Comparison of ENCODE assay signal across 1 cellular context in the genomic region with DNA sequence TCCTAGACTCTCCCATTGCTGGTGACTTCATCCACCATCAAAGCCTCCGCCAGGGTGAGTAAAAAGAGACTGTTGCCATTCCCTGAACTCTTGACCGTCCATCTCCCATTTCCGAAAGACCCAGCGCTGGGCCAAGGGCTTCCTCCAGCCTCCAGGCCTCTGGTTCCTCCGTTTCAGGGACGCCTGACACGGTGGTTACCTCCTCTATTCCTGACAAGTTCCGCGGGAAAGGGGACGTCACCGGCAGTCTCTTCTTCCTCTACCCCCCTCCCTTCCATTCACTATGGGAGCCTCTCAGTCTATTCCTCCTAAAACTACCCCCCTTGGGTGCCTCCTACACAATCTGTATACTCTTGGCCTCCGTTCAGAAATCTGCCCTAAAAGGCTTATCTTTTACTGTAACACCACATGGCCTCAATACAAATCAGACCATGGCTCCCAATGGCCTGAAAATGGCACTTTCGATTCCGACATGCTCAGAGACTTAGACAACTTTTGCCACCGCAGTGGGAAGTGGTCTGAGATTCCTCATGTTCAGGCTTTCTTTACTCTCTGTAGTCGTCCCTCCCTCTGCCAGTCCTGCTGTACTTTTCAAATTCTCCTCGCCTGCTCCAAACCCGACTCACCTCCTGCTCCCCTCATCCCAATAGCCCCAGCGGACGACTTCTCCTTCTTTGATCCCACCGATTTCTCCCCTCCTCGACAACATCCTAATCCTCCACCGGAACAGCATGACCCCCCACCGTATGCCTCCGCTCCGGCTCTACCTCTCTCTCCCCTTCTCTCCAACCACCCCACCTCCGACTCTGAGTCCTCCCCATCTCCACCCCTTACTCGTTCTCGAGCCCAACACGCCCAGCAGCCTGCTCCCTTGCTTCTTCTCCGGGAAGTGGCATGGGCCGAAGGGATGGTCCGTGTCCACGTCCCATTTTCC.
TF ChIP-seq lines count a peak whose summit lies in the region.

No MANE protein-coding gene starts in this region.

TF ChIP-seq in GM23338, 12 proteins besides CTCF, POLR2A, EP300 and RAD21 (continued from another document):
- TF ChIP-seq, protein P1, sequence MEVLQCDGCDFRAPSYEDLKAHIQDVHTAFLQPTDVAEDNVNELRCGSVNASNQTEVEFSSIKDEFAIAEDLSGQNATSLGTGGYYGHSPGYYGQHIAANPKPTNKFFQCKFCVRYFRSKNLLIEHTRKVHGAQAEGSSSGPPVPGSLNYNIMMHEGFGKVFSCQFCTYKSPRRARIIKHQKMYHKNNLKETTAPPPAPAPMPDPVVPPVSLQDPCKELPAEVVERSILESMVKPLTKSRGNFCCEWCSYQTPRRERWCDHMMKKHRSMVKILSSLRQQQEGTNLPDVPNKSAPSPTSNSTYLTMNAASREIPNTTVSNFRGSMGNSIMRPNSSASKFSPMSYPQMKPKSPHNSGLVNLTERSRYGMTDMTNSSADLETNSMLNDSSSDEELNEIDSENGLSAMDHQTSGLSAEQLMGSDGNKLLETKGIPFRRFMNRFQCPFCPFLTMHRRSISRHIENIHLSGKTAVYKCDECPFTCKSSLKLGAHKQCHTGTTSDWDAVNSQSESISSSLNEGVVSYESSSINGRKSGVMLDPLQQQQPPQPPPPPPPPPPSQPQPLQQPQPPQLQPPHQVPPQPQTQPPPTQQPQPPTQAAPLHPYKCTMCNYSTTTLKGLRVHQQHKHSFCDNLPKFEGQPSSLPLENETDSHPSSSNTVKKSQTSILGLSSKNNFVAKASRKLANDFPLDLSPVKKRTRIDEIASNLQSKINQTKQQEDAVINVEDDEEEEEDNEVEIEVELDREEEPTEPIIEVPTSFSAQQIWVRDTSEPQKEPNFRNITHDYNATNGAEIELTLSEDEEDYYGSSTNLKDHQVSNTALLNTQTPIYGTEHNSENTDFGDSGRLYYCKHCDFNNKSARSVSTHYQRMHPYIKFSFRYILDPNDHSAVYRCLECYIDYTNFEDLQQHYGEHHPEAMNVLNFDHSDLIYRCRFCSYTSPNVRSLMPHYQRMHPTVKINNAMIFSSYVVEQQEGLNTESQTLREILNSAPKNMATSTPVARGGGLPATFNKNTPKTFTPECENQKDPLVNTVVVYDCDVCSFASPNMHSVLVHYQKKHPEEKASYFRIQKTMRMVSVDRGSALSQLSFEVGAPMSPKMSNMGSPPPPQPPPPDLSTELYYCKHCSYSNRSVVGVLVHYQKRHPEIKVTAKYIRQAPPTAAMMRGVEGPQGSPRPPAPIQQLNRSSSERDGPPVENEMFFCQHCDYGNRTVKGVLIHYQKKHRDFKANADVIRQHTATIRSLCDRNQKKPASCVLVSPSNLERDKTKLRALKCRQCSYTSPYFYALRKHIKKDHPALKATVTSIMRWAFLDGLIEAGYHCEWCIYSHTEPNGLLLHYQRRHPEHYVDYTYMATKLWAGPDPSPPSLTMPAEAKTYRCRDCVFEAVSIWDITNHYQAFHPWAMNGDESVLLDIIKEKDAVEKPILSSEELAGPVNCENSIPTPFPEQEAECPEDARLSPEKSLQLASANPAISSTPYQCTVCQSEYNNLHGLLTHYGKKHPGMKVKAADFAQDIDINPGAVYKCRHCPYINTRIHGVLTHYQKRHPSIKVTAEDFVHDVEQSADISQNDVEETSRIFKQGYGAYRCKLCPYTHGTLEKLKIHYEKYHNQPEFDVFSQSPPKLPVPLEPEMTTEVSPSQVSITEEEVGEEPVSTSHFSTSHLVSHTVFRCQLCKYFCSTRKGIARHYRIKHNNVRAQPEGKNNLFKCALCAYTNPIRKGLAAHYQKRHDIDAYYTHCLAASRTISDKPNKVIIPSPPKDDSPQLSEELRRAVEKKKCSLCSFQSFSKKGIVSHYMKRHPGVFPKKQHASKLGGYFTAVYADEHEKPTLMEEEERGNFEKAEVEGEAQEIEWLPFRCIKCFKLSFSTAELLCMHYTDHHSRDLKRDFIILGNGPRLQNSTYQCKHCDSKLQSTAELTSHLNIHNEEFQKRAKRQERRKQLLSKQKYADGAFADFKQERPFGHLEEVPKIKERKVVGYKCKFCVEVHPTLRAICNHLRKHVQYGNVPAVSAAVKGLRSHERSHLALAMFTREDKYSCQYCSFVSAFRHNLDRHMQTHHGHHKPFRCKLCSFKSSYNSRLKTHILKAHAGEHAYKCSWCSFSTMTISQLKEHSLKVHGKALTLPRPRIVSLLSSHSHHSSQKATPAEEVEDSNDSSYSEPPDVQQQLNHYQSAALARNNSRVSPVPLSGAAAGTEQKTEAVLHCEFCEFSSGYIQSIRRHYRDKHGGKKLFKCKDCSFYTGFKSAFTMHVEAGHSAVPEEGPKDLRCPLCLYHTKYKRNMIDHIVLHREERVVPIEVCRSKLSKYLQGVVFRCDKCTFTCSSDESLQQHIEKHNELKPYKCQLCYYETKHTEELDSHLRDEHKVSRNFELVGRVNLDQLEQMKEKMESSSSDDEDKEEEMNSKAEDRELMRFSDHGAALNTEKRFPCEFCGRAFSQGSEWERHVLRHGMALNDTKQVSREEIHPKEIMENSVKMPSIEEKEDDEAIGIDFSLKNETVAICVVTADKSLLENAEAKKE (CRISPR knock-in tag; IDR thresholded peaks at IDR 0.05) = no peak
- TF ChIP-seq POLR2AphosphoS5 (IDR thresholded peaks at IDR 0.05; ENCODE audit: low read depth) = no peak
